ENCODE assay signal across 24 cellular contexts in the genomic region with DNA sequence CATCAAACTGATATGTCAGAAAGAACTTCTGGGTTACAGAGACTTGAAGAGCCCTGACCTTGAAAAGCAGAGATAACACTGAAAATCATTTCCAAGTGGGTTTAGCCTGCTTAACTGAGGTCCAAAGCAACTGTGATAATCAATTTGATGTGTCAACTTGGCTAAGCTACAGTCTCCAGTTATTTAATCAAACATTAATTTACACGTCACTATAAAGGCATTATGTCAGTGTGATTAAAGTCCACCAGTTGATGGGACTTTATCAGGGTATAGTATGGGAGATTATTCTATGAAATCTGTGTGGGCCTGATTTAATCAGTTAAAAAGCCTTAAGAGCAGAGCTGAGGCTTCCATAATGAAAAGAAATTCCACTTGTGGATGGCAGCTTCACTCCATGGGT.
"Had no signal": no experiment of that assay in that cellular context is flagged by ENCODE, and none has a peak within 500 bp of the region (broad histone marks: within the 10 kb centered on the region; RNA-seq: fewer than 3 reads in every experiment).

No MANE protein-coding gene starts in this region.

- H3K36me3 Mint-ChIP-seq: naive thymus-derived CD4-positive, alpha-beta T cell; stimulated activated naive B cell treated with anti-CD40 and anti-IgM and Interleukin-4, amounts not matched to agents 10 μg/mL and 1 μg/mL and 100 μg/mL, for 72 hours had no signal

- H3K27ac ChIP-seq: neural progenitor cell, psoas muscle had no signal

- H3K27me3 Mint-ChIP-seq: stimulated activated naive B cell treated with anti-CD40 and anti-IgM and Interleukin-4, amounts not matched to agents 10 μg/mL and 1 μg/mL and 100 μg/mL, for 72 hours had no signal

- ATAC-seq: activated CD4-positive, CD25-positive, alpha-beta regulatory T cell treated with anti-CD3 and anti-CD28 coated beads, Interleukin-2, amount 50 U/mL, for 24 hours; activated T-cell treated with anti-CD3 and anti-CD28 coated beads, Interleukin-2, amount 50 U/mL, for 4 hours; naive thymus-derived CD4-positive, alpha-beta T cell; psoas muscle; sciatic nerve; SK-N-SH treated with all-trans-retinoic acid at 6 μM for 48 hours; stimulated activated naive B cell treated with anti-CD40 and anti-IgM and Interleukin-4, amounts not matched to agents 10 μg/mL and 1 μg/mL and 100 μg/mL, for 72 hours had no signal

- H3K4me2 ChIP-seq: neural progenitor cell had no signal

- H3K27ac Mint-ChIP-seq: activated CD4-positive, alpha-beta T cell treated with anti-CD3 and anti-CD28 coated beads, Interleukin-2, amount 10 ng/mL, durations not matched to agents 7 days and 5 days; memory B cell; naive thymus-derived CD4-positive, alpha-beta T cell; neural progenitor cell; stimulated activated naive B cell treated with anti-CD40 and anti-IgM and Interleukin-4, amounts not matched to agents 10 μg/mL and 1 μg/mL and 100 μg/mL, for 72 hours had no signal

- H3K9ac ChIP-seq: neural progenitor cell had no signal

- H3K36me3 ChIP-seq: neural progenitor cell, thyroid gland had no signal

- H3K4me1 Mint-ChIP-seq: activated CD4-positive, alpha-beta T cell treated with anti-CD3 and anti-CD28 coated beads, Interleukin-2, amount 10 ng/mL, durations not matched to agents 7 days and 5 days; memory B cell; naive thymus-derived CD4-positive, alpha-beta T cell; neural progenitor cell; stimulated activated naive B cell treated with anti-CD40 and anti-IgM and Interleukin-4, amounts not matched to agents 10 μg/mL and 1 μg/mL and 100 μg/mL, for 72 hours had no signal

- H3K4me1 ChIP-seq: neural progenitor cell had no signal

- H2AFZ ChIP-seq: neural progenitor cell had no signal

- DNase-seq: activated CD4-positive, alpha-beta T cell treated with anti-CD3 and anti-CD28 coated beads, Interleukin-2, amount 10 ng/mL, durations not matched to agents 7 days and 5 days; activated CD8-positive, alpha-beta memory T cell treated with anti-CD3 and anti-CD28 coated beads, Interleukin-2, amount 50 U/mL, for 4 hours; activated effector memory CD4-positive, alpha-beta T cell treated with Interleukin-2 at 50 U/mL for 16 hours; activated naive CD4-positive, alpha-beta T cell treated with anti-CD3 and anti-CD28 coated beads, Interleukin-2, amount 50 U/mL, for 16 hours; activated T-cell treated with anti-CD3 and anti-CD28 coated beads, Interleukin-2, amount 50 U/mL, for 4 hours; erythroblast; foreskin melanocyte; glutamatergic neuron; naive thymus-derived CD4-positive, alpha-beta T cell; psoas muscle; stimulated activated CD4-positive, alpha-beta T cell treated with anti-CD3 and anti-CD28 coated beads, Interleukin-4, amount 100 ng/mL, for 4 hours; stimulated activated naive B cell treated with anti-CD40 and anti-IgM and Interleukin-4, amounts not matched to agents 10 μg/mL and 1 μg/mL and 100 μg/mL, for 72 hours; T-helper 1 cell; T-helper 9 cell; thyroid gland had no signal

- H3K4me3 Mint-ChIP-seq: activated CD4-positive, alpha-beta T cell treated with anti-CD3 and anti-CD28 coated beads, Interleukin-2, amount 10 ng/mL, durations not matched to agents 7 days and 5 days; activated T-cell treated with anti-CD3 and anti-CD28 coated beads, Interleukin-2, amount 50 U/mL, for 4 hours; memory B cell; naive thymus-derived CD4-positive, alpha-beta T cell; neural progenitor cell; stimulated activated naive B cell treated with anti-CD40 and anti-IgM and Interleukin-4, amounts not matched to agents 10 μg/mL and 1 μg/mL and 100 μg/mL, for 72 hours had no signal

- H3K9me3 ChIP-seq: psoas muscle, thyroid gland had no signal

- FAIRE-seq: astrocyte, bronchial epithelial cell, colon, keratinocyte had no signal

- H3K27me3 ChIP-seq: neural progenitor cell, thyroid gland had no signal

- H3K9me3 Mint-ChIP-seq: activated CD4-positive, alpha-beta T cell treated with anti-CD3 and anti-CD28 coated beads, Interleukin-2, amount 10 ng/mL, durations not matched to agents 7 days and 5 days; activated T-cell treated with anti-CD3 and anti-CD28 coated beads, Interleukin-2, amount 50 U/mL, for 4 hours; neural progenitor cell; stimulated activated naive B cell treated with anti-CD40 and anti-IgM and Interleukin-4, amounts not matched to agents 10 μg/mL and 1 μg/mL and 100 μg/mL, for 72 hours had no signal

- H3K4me3 ChIP-seq: neural progenitor cell, psoas muscle, thyroid gland had no signal
